Comparison of ENCODE assay signal across 1 cellular context in genomic region chr11:84909740-84910139, GRCh38.
TF ChIP-seq lines count a peak whose summit lies in the region.

No MANE protein-coding gene starts in this region.

TF ChIP-seq in H1, 55 proteins besides CTCF, POLR2A, EP300 and RAD21 (continued from another document):
- TF ChIP-seq KDM4A (IDR thresholded peaks at IDR 0.05; ENCODE audit: low read depth, low read length, severe bottlenecking) (no peak), YY1 (IDR thresholded peaks at IDR 0.05; ENCODE audit: low read depth, low read length) (peak; percentile 91), TBP (IDR thresholded peaks at IDR 0.05; ENCODE audit: low read depth, low read length) (no peak), CHD7 (IDR thresholded peaks at IDR 0.05; ENCODE audit: insufficient replicate concordance, low read length) (no peak), BACH1 (IDR thresholded peaks at IDR 0.05; ENCODE audit: low read length) (no peak), TAF1 (IDR thresholded peaks at IDR 0.05; ENCODE audit: low read depth, low read length) (no peak), POU5F1 (IDR thresholded peaks at IDR 0.05; ENCODE audit: low read depth, low read length) (no peak), ZNF274 (IDR thresholded peaks at IDR 0.05; ENCODE audit: borderline replicate concordance, extremely low read depth, low read length) (no peak), HDAC2 (IDR thresholded peaks at IDR 0.05; ENCODE audit: borderline replicate concordance in 1 of 2, low read depth in 2 of 2, low read length in 2 of 2) (peak in 1 of 2 experiments; percentile 21; a peak in 1 of 4 replicates), RXRA (IDR thresholded peaks at IDR 0.05; ENCODE audit: insufficient read depth, low read depth, low read length) (no peak), SP4 (IDR thresholded peaks at IDR 0.05; ENCODE audit: low read length) (no peak), SP1 (IDR thresholded peaks at IDR 0.05; ENCODE audit: low read depth, low read length) (no peak), SRF (IDR thresholded peaks at IDR 0.05; ENCODE audit: low read depth, low read length) (no peak), MAFK (IDR thresholded peaks at IDR 0.05; ENCODE audit: low read depth, low read length) (no peak), USF2 (IDR thresholded peaks at IDR 0.05; ENCODE audit: low read length) (no peak), ATF2 (IDR thresholded peaks at IDR 0.05; ENCODE audit: low read length) (no peak), CEBPB (IDR thresholded peaks at IDR 0.05; ENCODE audit: low read depth, low read length) (no peak), MAX (IDR thresholded peaks at IDR 0.05) (no peak), GTF2F1 (IDR thresholded peaks at IDR 0.05; ENCODE audit: borderline replicate concordance, low read depth, low read length) (no peak), HDAC6 (IDR thresholded peaks at IDR 0.05; ENCODE audit: low read depth, low read length) (no peak), FOSL1 (IDR thresholded peaks at IDR 0.05; ENCODE audit: insufficient read depth, low read depth, low read length) (no peak), KDM1A (IDR thresholded peaks at IDR 0.05; ENCODE audit: borderline replicate concordance, low read length) (peak; percentile 50; the same call in 1 of the 2 replicates), SP2 (IDR thresholded peaks at IDR 0.05; ENCODE audit: low read length) (no peak), KDM5A (IDR thresholded peaks at IDR 0.05; ENCODE audit: low read length) (no peak)
